Comparison of ENCODE assay signal across 32 cellular contexts in genomic region chr5:5475967-5476366, GRCh38.
"Had no signal": no experiment of that assay in that cellular context is flagged by ENCODE, and none has a peak within 500 bp of the region (broad histone marks: within the 10 kb centered on the region; RNA-seq: fewer than 3 reads in every experiment).

No MANE protein-coding gene starts in this region.

- DNase-seq: activated CD4-positive, alpha-beta memory T cell treated with anti-CD3 and anti-CD28 coated beads, Interleukin-2, amount 10 ng/mL, durations not matched to agents 7 days and 5 days; activated CD4-positive, alpha-beta T cell treated with anti-CD3 and anti-CD28 coated beads for 1 hour; activated CD4-positive, alpha-beta T cell treated with anti-CD3 and anti-CD28 coated beads for 4 hours; activated CD4-positive, alpha-beta T cell treated with anti-CD3 and anti-CD28 coated beads, Interleukin-2, amount 10 ng/mL, durations not matched to agents 7 days and 5 days; activated CD4-positive, alpha-beta T cell treated with anti-CD3 and anti-CD28 coated beads, Interleukin-2, amount 50 U/mL, for 4 hours; activated CD8-positive, alpha-beta memory T cell treated with anti-CD3 and anti-CD28 coated beads, Interleukin-2, amount 50 U/mL, for 4 hours; activated effector memory CD4-positive, alpha-beta T cell treated with anti-CD3 and anti-CD28 coated beads, Interleukin-2, amount 50 U/mL, for 16 hours; activated naive CD4-positive, alpha-beta T cell treated with anti-CD3 and anti-CD28 coated beads for 36 hours; activated naive CD8-positive, alpha-beta T cell treated with anti-CD3 and anti-CD28 coated beads for 36 hours; activated naive CD8-positive, alpha-beta T cell treated with anti-CD3 and anti-CD28 coated beads, Interleukin-2, amount 50 U/mL, for 24 hours; activated T-cell treated with anti-CD3 and anti-CD28 coated beads, Interleukin-2, amount 50 U/mL, for 1 hour; activated T-cell treated with anti-CD3 and anti-CD28 coated beads, Interleukin-2, amount 50 U/mL, for 48 hours; adrenal gland; amygdala; aorta; body of pancreas; caudate nucleus; cortex of kidney; dermis blood vessel endothelial cell; effector CD4-positive, alpha-beta T cell; effector memory CD8-positive, alpha-beta T cell; erythroblast; foreskin keratinocyte; gastrocnemius medialis; heart right ventricle; T-helper 2 cell had no signal

- H3K27me3 Mint-ChIP-seq: activated CD4-positive, alpha-beta memory T cell treated with anti-CD3 and anti-CD28 coated beads, Interleukin-2, amount 10 ng/mL, durations not matched to agents 7 days and 5 days; activated CD4-positive, alpha-beta T cell treated with anti-CD3 and anti-CD28 coated beads, Interleukin-2, amount 10 ng/mL, durations not matched to agents 7 days and 5 days; activated naive CD4-positive, alpha-beta T cell treated with anti-CD3 and anti-CD28 coated beads, Interleukin-2, amount 50 U/mL, for 24 hours; activated naive CD8-positive, alpha-beta T cell treated with anti-CD3 and anti-CD28 coated beads for 36 hours; activated naive CD8-positive, alpha-beta T cell treated with anti-CD3 and anti-CD28 coated beads, Interleukin-2, amount 50 U/mL, for 24 hours; effector memory CD8-positive, alpha-beta T cell had no signal

- H3K27ac Mint-ChIP-seq: activated CD4-positive, alpha-beta memory T cell treated with anti-CD3 and anti-CD28 coated beads, Interleukin-2, amount 10 ng/mL, durations not matched to agents 7 days and 5 days; activated CD4-positive, alpha-beta T cell treated with anti-CD3 and anti-CD28 coated beads, Interleukin-2, amount 10 ng/mL, durations not matched to agents 7 days and 5 days; activated naive CD4-positive, alpha-beta T cell treated with anti-CD3 and anti-CD28 coated beads for 36 hours; activated naive CD4-positive, alpha-beta T cell treated with anti-CD3 and anti-CD28 coated beads, Interleukin-2, amount 50 U/mL, for 24 hours; activated naive CD8-positive, alpha-beta T cell treated with anti-CD3 and anti-CD28 coated beads for 36 hours; activated naive CD8-positive, alpha-beta T cell treated with anti-CD3 and anti-CD28 coated beads, Interleukin-2, amount 50 U/mL, for 24 hours; activated T-helper 1 cell treated with anti-CD3 and anti-CD28 coated beads, Interleukin-12 subunit alpha, Interleukin-12 subunit beta, Interleukin-2, Interleukin-4 antibody, amounts not matched to agents 30 ng/mL and 10 ng/mL and 1 ng/mL, durations not matched to agents 14 hours and 24 hours and 36 hours; activated T-helper 2 cell treated with anti-CD3 and anti-CD28 coated beads, Interferon-gamma antibody, Interleukin-2, Interleukin-4, amounts not matched to agents 10 μg/mL and 5 μg/mL and 100 μg/mL, durations not matched to agents 14 hours and 24 hours and 36 hours; WTC11 had no signal

- H3K9me3 Mint-ChIP-seq: activated CD4-positive, alpha-beta memory T cell treated with anti-CD3 and anti-CD28 coated beads, Interleukin-2, amount 10 ng/mL, durations not matched to agents 7 days and 5 days; activated naive CD4-positive, alpha-beta T cell treated with anti-CD3 and anti-CD28 coated beads, Interleukin-2, amount 50 U/mL, for 24 hours; effector memory CD8-positive, alpha-beta T cell had no signal

- H3K4me3 Mint-ChIP-seq: activated CD4-positive, alpha-beta memory T cell treated with anti-CD3 and anti-CD28 coated beads, Interleukin-2, amount 10 ng/mL, durations not matched to agents 7 days and 5 days; activated CD4-positive, alpha-beta T cell treated with anti-CD3 and anti-CD28 coated beads, Interleukin-2, amount 10 ng/mL, durations not matched to agents 7 days and 5 days; activated naive CD4-positive, alpha-beta T cell treated with anti-CD3 and anti-CD28 coated beads for 36 hours; activated naive CD4-positive, alpha-beta T cell treated with anti-CD3 and anti-CD28 coated beads, Interleukin-2, amount 50 U/mL, for 24 hours; activated naive CD8-positive, alpha-beta T cell treated with anti-CD3 and anti-CD28 coated beads for 36 hours; activated naive CD8-positive, alpha-beta T cell treated with anti-CD3 and anti-CD28 coated beads, Interleukin-2, amount 50 U/mL, for 24 hours; activated T-helper 1 cell treated with anti-CD3 and anti-CD28 coated beads, Interleukin-12 subunit alpha, Interleukin-12 subunit beta, Interleukin-2, Interleukin-4 antibody, amounts not matched to agents 30 ng/mL and 10 ng/mL and 1 ng/mL, durations not matched to agents 14 hours and 24 hours and 36 hours; effector memory CD8-positive, alpha-beta T cell; WTC11 had no signal

- ATAC-seq: activated naive CD8-positive, alpha-beta T cell treated with anti-CD3 and anti-CD28 coated beads, Interleukin-2, amount 50 U/mL, for 24 hours; body of pancreas; effector memory CD8-positive, alpha-beta T cell; foreskin keratinocyte; gastrocnemius medialis; heart right ventricle; WTC11 had no signal

- H3K4me1 Mint-ChIP-seq: WTC11 had no signal

- FAIRE-seq: colon, TTC549 had no signal
